In genomic region chr17:68733241-68734176, GRCh38 we compare ENCODE assay signal across 9 cellular contexts.
DNase-seq lines count a peak whose midpoint lies in the region; ATAC-seq, FAIRE-seq and TF ChIP-seq lines count a peak whose summit lies in the region.
"Had no signal": no experiment of that assay in that cellular context is flagged by ENCODE, and none has a peak within 500 bp of the region (broad histone marks: within the 10 kb centered on the region; RNA-seq: fewer than 3 reads in every experiment).

No MANE protein-coding gene starts in this region.

- H3K4me1 ChIP-seq in H1 (replicated peaks in 1 of 4; ENCODE audit: control insufficient read depth in 3 of 4, insufficient read depth in 4 of 4, low read length in 3 of 4): peaks cover 7 to 32% (median 21%) of the 10 kb centered on the region in 4 experiments; a peak in 6 of 7 replicates
- H3K4me1 ChIP-seq in subcutaneous abdominal adipose tissue (ENCODE audit: control insufficient read depth in 5 of 5, insufficient read depth in 5 of 5, low read length in 5 of 5): peaks cover 3 to 28% (median 19%) of the 10 kb centered on the region in 5 donors

- POLR2A ChIA-PET in H1 (lab: Charles Lee; ENCODE audit: partially characterized antibody): interaction anchor here (0.7 to 0.9 kb wide), 2 partner anchors 105 to 221 kb away, joined by 3 to 4 read pairs; partner anchors contain the start of gene PRKAR1A

- no peaks in the 10 kb centered on the region for H3K79me2 ChIP-seq in H1 (ENCODE audit: control insufficient read depth in 1 of 2, insufficient read depth in 2 of 2, low read length in 2 of 2)

- peak overlapping the region; percentile 69 for H2BK5ac ChIP-seq in H1 (ENCODE audit: low read depth, low read length)

- TF ChIP-seq POLR2A in H1 (IDR thresholded peaks at IDR 0.05; ENCODE audit: control extremely low read depth in 1 of 2, low read depth in 2 of 2, low read length in 2 of 2): peak; percentile 41 to 76; a peak in 2 of 3 replicates

- H3K56ac ChIP-seq in H1 (replicated peaks; ENCODE audit: insufficient read length, low read depth, low read length): no peak overlapping the region

- TF ChIP-seq EP300 in H1 (IDR thresholded peaks at IDR 0.05; ENCODE audit: borderline replicate concordance in 1 of 2, low read depth in 2 of 2, low read length in 2 of 2): peak in 1 of 2 experiments; percentile 93; a peak in 1 of 3 replicates

- H2BK120ac ChIP-seq in H1 (replicated peaks; ENCODE audit: low read depth, low read length): peak overlapping the region; percentile 91

- peak overlapping the region; percentile 97 for H3K4ac ChIP-seq in H1 (replicated peaks; ENCODE audit: insufficient read length, low read depth, low read length)

- H4K5ac ChIP-seq in H1 (ENCODE audit: insufficient read length, low read depth, low read length): peak overlapping the region; percentile 38

- H3K4me2 ChIP-seq in H1 (ENCODE audit: insufficient read depth in 1 of 2, low read depth in 2 of 2, low read length in 2 of 2): peak overlapping the region; percentile 15 to 40; a peak in 3 of 4 replicates

- H3K36me3 ChIP-seq in H1 (ENCODE audit: control insufficient read depth in 2 of 4, insufficient read depth in 4 of 4, low read length in 3 of 4) (no peaks in the 10 kb centered on the region), subcutaneous abdominal adipose tissue (ENCODE audit: control insufficient read depth in 5 of 5, insufficient read depth in 5 of 5, low read length in 5 of 5) (no peaks in the 10 kb centered on the region)

- H3K9ac ChIP-seq in H1 (replicated peaks in 1 of 4; ENCODE audit: extremely low read depth in 1 of 4, low read depth in 3 of 4, low read length in 3 of 4): peak overlapping the region in 2 of 4 experiments; percentile 0 to 49; a peak in 3 of 7 replicates
- H3K9ac ChIP-seq in subcutaneous abdominal adipose tissue (ENCODE audit: low read length in 5 of 5): no peak overlapping the region

- H3K4me3 ChIP-seq in HFF-Myc (replicated peaks; ENCODE audit: low read depth, low read length): no peak overlapping the region
- peak overlapping the region in 1 of 4 experiments; percentile 23; a peak in 1 of 8 replicates for H3K4me3 ChIP-seq in H1 (ENCODE audit: extremely low read depth in 1 of 4, insufficient read depth in 2 of 4, low read depth in 3 of 4, low read length in 4 of 4)
- peak overlapping the region in 3 of 5 donors; percentile 9 to 36 (median 25) for H3K4me3 ChIP-seq in subcutaneous abdominal adipose tissue (ENCODE audit: low read depth in 1 of 5, low read length in 5 of 5)

- H3K9me3 ChIP-seq in H1 (ENCODE audit: insufficient read depth in 2 of 2, low read depth in 1 of 2, low read length in 1 of 2): peaks cover 0 to 4% of the 10 kb centered on the region in 2 experiments; a peak in 1 of 4 replicates
- H3K9me3 ChIP-seq in subcutaneous abdominal adipose tissue (ENCODE audit: control insufficient read depth in 5 of 5, low read length in 5 of 5): no peaks in the 10 kb centered on the region

- DNase-seq in HFF-Myc (ENCODE audit: extremely low read depth, low read depth) (peak; percentile 32), H1 (ENCODE audit: low read depth in 1 of 2, low spot score in 2 of 2) (peak in 1 of 2 experiments; percentile 58), kidney tubule cell (ENCODE audit: low spot score) (peak; percentile 69), NCI-H2081 treated with DMSO at 0.1 percent for 48 hours (lab: John Stamatoyannopoulos, UW) (no peak), NAMALWA (ENCODE audit: low spot score) (no peak), cerebellar cortex (ENCODE audit: low spot score) (no peak)

- no peak overlapping the region for H2AFZ ChIP-seq in H1 (ENCODE audit: low read length)

- no peak overlapping the region for H3K23ac ChIP-seq in H1 (ENCODE audit: insufficient read length)

- no peak overlapping the region for H2BK15ac ChIP-seq in H1 (ENCODE audit: low read length)

- H3K27ac ChIP-seq in H1 (ENCODE audit: low read depth, low read length): peak overlapping the region; percentile 93
- H3K27ac ChIP-seq in subcutaneous abdominal adipose tissue (ENCODE audit: low read depth, low read length): peak overlapping the region; percentile 44

- TF ChIP-seq CTCF in HFF-Myc (IDR thresholded peaks at IDR 0.05; ENCODE audit: low read depth, low read length, missing control alignments) (no peak), H1 (IDR thresholded peaks at IDR 0.05; ENCODE audit: control extremely low read depth in 1 of 3, insufficient read depth in 1 of 3, low read depth in 1 of 3, low read length in 3 of 3) (no peak)

- WGBS in H1 (ENCODE audit: extremely low coverage in 1 of 2, insufficient coverage in 1 of 2, insufficient read length in 1 of 2, insufficient replicate concordance in 2 of 2, low coverage in 1 of 2, low lambda C conversion rate in 2 of 2, missing lambda C conversion rate in 1 of 2), 2 experiments: 23% methylated on average over 4 of the region's 4 CpGs; no CpG with 5 or more reads in 1 of the 2 experiments

- H3K18ac ChIP-seq in H1 (ENCODE audit: extremely low read depth, low read length): peak overlapping the region; percentile 84

- ATAC-seq in SK-N-SH treated with all-trans-retinoic acid at 6 μM for 48 hours: no peak; the same call in 2 of the 3 replicates
- ATAC-seq: natural killer cell treated with Interleukin-12 subunit alpha and Interleukin-12 subunit beta and Interleukin-15 and Interleukin-18, amount 100 ng/mL, for 72 hours had no signal

- no peak overlapping the region for H4K8ac ChIP-seq in H1 (ENCODE audit: extremely low read depth, insufficient read depth, low read length)

- CTCF ChIA-PET in H1 (lab: Charles Lee; ENCODE audit: partially characterized antibody): no interaction called here

- TF ChIP-seq RAD21 in H1 (IDR thresholded peaks at IDR 0.05 in 1 of 2, conservative IDR thresholded peaks at IDR 0.05 in 1 of 2; ENCODE audit: low read depth in 2 of 2, low read length in 2 of 2): 0 out of 4 replicates have a peak, but pooled peaks of 1 of the 2 experiments have one; percentile 10

- no peak overlapping the region for H3K14ac ChIP-seq in H1 (ENCODE audit: insufficient read length)

- peak overlapping the region; percentile 44; the same call in 1 of the 2 replicates for H2AK5ac ChIP-seq in H1 (ENCODE audit: low read depth, low read length)

- H4K20me1 ChIP-seq in H1 (replicated peaks in 1 of 2; ENCODE audit: control insufficient read depth in 1 of 2, insufficient read depth in 2 of 2, low read length in 2 of 2): no peaks in the 10 kb centered on the region

- H3K27me3 ChIP-seq in H1 (replicated peaks in 1 of 4; ENCODE audit: control insufficient read depth in 3 of 4, extremely low read depth in 1 of 4, insufficient read depth in 3 of 4, low read length in 3 of 4) (no peaks in the 10 kb centered on the region), subcutaneous abdominal adipose tissue (ENCODE audit: control insufficient read depth in 5 of 5, insufficient read depth in 4 of 5, low read length in 5 of 5) (no peaks in the 10 kb centered on the region)

- peak overlapping the region; percentile 80 for H2BK20ac ChIP-seq in H1 (ENCODE audit: low read length)

- peak overlapping the region; percentile 59 for H4K91ac ChIP-seq in H1 (replicated peaks; ENCODE audit: insufficient read length, low read length)

- peak; percentile 92 for FAIRE-seq in H1 (lab: Jason Lieb, UNC)

- no peaks in the 10 kb centered on the region for H3K79me1 ChIP-seq in H1 (ENCODE audit: low read depth, low read length)

- H3K23me2 ChIP-seq in H1 (ENCODE audit: low read depth, low read length): no peaks in the 10 kb centered on the region

- peak overlapping the region; percentile 91; the same call in 1 of the 2 replicates for H2BK12ac ChIP-seq in H1 (ENCODE audit: low read depth, low read length)

TF ChIP-seq in H1, 55 proteins besides CTCF, POLR2A, EP300 and RAD21 (continues in another document):
- TF ChIP-seq SP1 (IDR thresholded peaks at IDR 0.05; ENCODE audit: low read depth, low read length) (peak; percentile 59; the same call in 1 of the 2 replicates), EGR1 (IDR thresholded peaks at IDR 0.05; ENCODE audit: borderline replicate concordance, low read depth, low read length) (no peak), TCF12 (IDR thresholded peaks at IDR 0.05; ENCODE audit: low read depth, low read length) (no peak), CREB1 (IDR thresholded peaks at IDR 0.05) (no peak), PHF8 (conservative IDR thresholded peaks at IDR 0.05; ENCODE audit: low read depth, low read length) (no peak), BCL11A (IDR thresholded peaks at IDR 0.05; ENCODE audit: low read depth in 2 of 2, low read length in 2 of 2) (no peak)

TF ChIP-seq in SK-N-SH treated with all-trans-retinoic acid at 6 μM for 48 hours, 23 proteins besides CTCF, POLR2A, EP300 and RAD21:
- TF ChIP-seq ZFP3 (CRISPR knock-in tag; IDR thresholded peaks at IDR 0.05) (no peak), ZFP30 (CRISPR knock-in tag; IDR thresholded peaks at IDR 0.05) (no peak)

Comparison
In these comparisons a context has a peak if more than half of its experiments do, and no peak if none do; other contexts are left out.
1. DNase-seq: peak in HFF-Myc (single experiment) and kidney tubule cell (single experiment); none in NCI-H2081 treated with DMSO at 0.1 percent for 48 hours (single experiment), NAMALWA (single experiment) and cerebellar cortex (single experiment).